Comparison of ENCODE assay signal across 24 cellular contexts in the genomic region with DNA sequence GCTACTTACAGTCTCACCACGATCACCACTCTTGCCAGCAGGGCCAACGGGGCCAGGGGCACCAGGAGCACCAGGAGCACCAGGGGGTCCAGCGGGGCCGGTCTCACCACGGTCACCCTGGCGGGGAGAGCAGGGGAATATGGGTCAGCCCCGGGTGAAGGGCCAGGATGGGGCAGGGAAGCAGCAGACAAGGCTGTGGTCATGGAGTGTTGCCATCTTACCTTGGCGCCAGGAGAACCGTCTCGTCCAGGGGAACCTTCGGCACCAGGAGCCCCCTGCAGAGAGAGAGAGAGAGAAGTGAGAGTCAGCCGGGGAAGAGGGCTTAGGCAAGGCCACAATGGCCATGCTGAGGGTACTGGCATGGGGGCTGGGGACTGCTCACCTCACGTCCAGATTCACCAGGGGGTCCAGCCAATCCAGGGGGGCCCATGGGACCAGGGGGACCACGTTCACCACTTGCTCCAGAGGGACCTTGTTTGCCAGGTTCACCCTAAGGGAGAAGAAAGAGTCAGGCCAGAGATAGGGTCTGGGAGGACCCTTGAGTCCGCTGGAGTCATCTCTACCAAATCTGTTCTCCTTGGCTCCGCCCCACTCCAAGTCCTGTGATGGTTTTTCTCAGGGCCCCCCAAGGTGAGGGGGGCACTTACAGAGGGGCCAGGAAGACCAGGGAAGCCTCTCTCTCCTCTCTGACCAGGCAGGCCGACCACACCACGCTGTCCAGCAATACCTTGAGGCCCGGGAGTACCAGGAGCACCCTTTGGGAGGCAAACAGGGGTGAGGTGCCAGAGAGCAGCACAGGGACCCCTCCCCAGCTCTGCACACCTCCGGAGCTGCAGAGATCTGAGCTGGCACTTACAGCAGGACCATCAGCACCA. TPM values are rescaled to one million over a fixed set of nuclear protein-coding genes. Genes with fewer than 3 reads are reported as not detected.
DNase-seq lines count a peak whose midpoint lies in the region; ATAC-seq and TF ChIP-seq lines count a peak whose summit lies in the region.
"Had no signal": no experiment of that assay in that cellular context is flagged by ENCODE, and none has a peak within 500 bp of the region (broad histone marks: within the 10 kb centered on the region; RNA-seq: fewer than 3 reads in every experiment).

No MANE protein-coding gene starts in this region.

- intact Hi-C loops in breast epithelium (cut with DNase I; ENCODE audit: low total_unique reads), result no loop called here
- intact Hi-C loops in MCF 10A (cut with micrococcal nuclease), result no loop called here
- intact Hi-C loops in ovary (cut with DNase I), result no loop called here
- intact Hi-C loops in vagina (cut with DNase I), result no loop called here

- H3K27ac ChIP-seq in breast epithelium (peak overlapping the region; percentile 13 to 72), fibroblast of lung (ENCODE audit: insufficient read depth, low read length) (peak overlapping the region; percentile 41), ovary (peak overlapping the region; percentile 30 to 66), vagina (peak overlapping the region; percentile 97)

- no peaks in the 10 kb centered on the region for H3K27me3 ChIP-seq in breast epithelium
- no peaks in the 10 kb centered on the region for H3K27me3 ChIP-seq in fibroblast of lung (ENCODE audit: control insufficient read depth, insufficient read depth, low read length)
- H3K27me3 ChIP-seq in ovary, result no peaks in the 10 kb centered on the region
- H3K27me3 ChIP-seq in vagina, result no peaks in the 10 kb centered on the region

- no peak overlapping the region for H2AFZ ChIP-seq in fibroblast of lung (ENCODE audit: low read length)

- H3K4me2 ChIP-seq in fibroblast of lung (ENCODE audit: extremely low read depth, insufficient read depth, low read length), result no peak overlapping the region

- no peak overlapping the region for H3K4me3 ChIP-seq in breast epithelium
- H3K4me3 ChIP-seq in fibroblast of lung (replicated peaks in 1 of 4; ENCODE audit: control extremely low read depth in 1 of 4, insufficient read depth in 1 of 4, low read depth in 3 of 4, low read length in 4 of 4), result peak overlapping the region in 1 of 4 experiments; percentile 7
- no peak overlapping the region for H3K4me3 ChIP-seq in ovary
- no peak overlapping the region for H3K4me3 ChIP-seq in vagina

- peaks cover 12% of the 10 kb centered on the region for H3K4me1 Mint-ChIP-seq in MCF 10A (ENCODE audit: insufficient read depth, unreplicated experiment)
- H3K4me1 Mint-ChIP-seq in activated CD4-positive, alpha-beta memory T cell treated with anti-CD3 and anti-CD28 coated beads, Interleukin-2, amount 10 ng/mL, durations not matched to agents 7 days and 5 days, result peaks cover 5% of the 10 kb centered on the region

- TF ChIP-seq POLR2A in breast epithelium (IDR thresholded peaks at IDR 0.05), result no peak
- no peak for TF ChIP-seq POLR2A in ovary (IDR thresholded peaks at IDR 0.05)
- no peak for TF ChIP-seq POLR2A in vagina (IDR thresholded peaks at IDR 0.05)

- POLR2A ChIA-PET in MCF 10A (lab: Yijun Ruan, JAX), result interaction anchor here (0.6 kb wide), 1 partner anchor 27 kb away, joined by 4 read pairs; no protein-coding TSS in a partner anchor
- POLR2A ChIA-PET in activated CD4-positive, alpha-beta memory T cell treated with anti-CD3 and anti-CD28 coated beads, Interleukin-2, amount 10 ng/mL, durations not matched to agents 7 days and 5 days (lab: Charles Lee), result no interaction called here

- H3K27ac Mint-ChIP-seq in MCF 10A (ENCODE audit: low read depth, unreplicated experiment), result no peak overlapping the region
- no peak overlapping the region for H3K27ac Mint-ChIP-seq in activated CD4-positive, alpha-beta memory T cell treated with anti-CD3 and anti-CD28 coated beads, Interleukin-2, amount 10 ng/mL, durations not matched to agents 7 days and 5 days
- H3K27ac Mint-ChIP-seq: activated naive CD8-positive, alpha-beta T cell treated with anti-CD3 and anti-CD28 coated beads, Interleukin-2, amount 10 ng/mL, durations not matched to agents 7 days and 5 days; activated T-cell treated with anti-CD3 and anti-CD28 coated beads, Interleukin-2, amount 50 U/mL, for 72 hours; CD4-positive, CD25-positive, alpha-beta regulatory T cell; memory B cell; T-helper 1 cell treated with Interleukin-12 subunit alpha and Interleukin-12 subunit beta and Interleukin-4 antibody, amounts not matched to agents 30 μg/mL and 1 μg/mL, for 36 hours had no signal

- no peak overlapping the region for H3K4me3 Mint-ChIP-seq in MCF 10A (ENCODE audit: unreplicated experiment)
- no peak overlapping the region for H3K4me3 Mint-ChIP-seq in activated CD4-positive, alpha-beta memory T cell treated with anti-CD3 and anti-CD28 coated beads, Interleukin-2, amount 10 ng/mL, durations not matched to agents 7 days and 5 days
- H3K4me3 Mint-ChIP-seq: activated naive CD8-positive, alpha-beta T cell treated with anti-CD3 and anti-CD28 coated beads, Interleukin-2, amount 10 ng/mL, durations not matched to agents 7 days and 5 days; activated T-cell treated with anti-CD3 and anti-CD28 coated beads, Interleukin-2, amount 50 U/mL, for 72 hours; CD4-positive, CD25-positive, alpha-beta regulatory T cell; memory B cell; T-helper 1 cell treated with Interleukin-12 subunit alpha and Interleukin-12 subunit beta and Interleukin-4 antibody, amounts not matched to agents 30 μg/mL and 1 μg/mL, for 36 hours had no signal

- H3K9me3 ChIP-seq in breast epithelium, result no peaks in the 10 kb centered on the region
- no peaks in the 10 kb centered on the region for H3K9me3 ChIP-seq in fibroblast of lung (ENCODE audit: control insufficient read depth, insufficient read depth, low read depth, low read length)
- no peaks in the 10 kb centered on the region for H3K9me3 ChIP-seq in ovary
- H3K9me3 ChIP-seq in vagina, result no peaks in the 10 kb centered on the region

- no peaks in the 10 kb centered on the region for H3K36me3 ChIP-seq in breast epithelium
- peaks cover 85% of the 10 kb centered on the region for H3K36me3 ChIP-seq in fibroblast of lung (ENCODE audit: control insufficient read depth, insufficient read depth, low read length)
- H3K36me3 ChIP-seq in ovary, result no peaks in the 10 kb centered on the region
- peaks cover 0 to 65% of the 10 kb centered on the region in 2 donors for H3K36me3 ChIP-seq in vagina

- 21 to 26% (median 22%) methylated on average over 19 to 20 of the region's 20 CpGs for WGBS in ovary, 3 donors

- peak overlapping the region; percentile 10 for H3K9ac ChIP-seq in fibroblast of lung (ENCODE audit: insufficient read depth, low read length)

- H4K20me1 ChIP-seq in fibroblast of lung (ENCODE audit: control insufficient read depth, extremely low read depth, insufficient read depth, low read length), result peaks cover 5% of the 10 kb centered on the region

- H3K27me3 Mint-ChIP-seq in MCF 10A (ENCODE audit: insufficient read depth, unreplicated experiment), result no peaks in the 10 kb centered on the region
- H3K27me3 Mint-ChIP-seq in activated CD4-positive, alpha-beta memory T cell treated with anti-CD3 and anti-CD28 coated beads, Interleukin-2, amount 10 ng/mL, durations not matched to agents 7 days and 5 days, result peaks cover 1% of the 10 kb centered on the region
- H3K27me3 Mint-ChIP-seq: activated naive CD8-positive, alpha-beta T cell treated with anti-CD3 and anti-CD28 coated beads, Interleukin-2, amount 10 ng/mL, durations not matched to agents 7 days and 5 days had no signal

- CTCF ChIA-PET in MCF 10A (lab: Yijun Ruan, JAX), result interaction anchor here (0.6 to 2.7 kb wide), 6 partner anchors 9 to 56 kb away, joined by 3 to 17 read pairs (median 4); no protein-coding TSS in a partner anchor
- CTCF ChIA-PET in activated CD4-positive, alpha-beta memory T cell treated with anti-CD3 and anti-CD28 coated beads, Interleukin-2, amount 10 ng/mL, durations not matched to agents 7 days and 5 days (lab: Charles Lee), result no interaction called here

- TF ChIP-seq CTCF in breast epithelium (IDR thresholded peaks at IDR 0.05), result no peak
- no peak for TF ChIP-seq CTCF in MCF 10A (IDR thresholded peaks at IDR 0.05; ENCODE audit: unreplicated experiment)
- no peak for TF ChIP-seq CTCF in fibroblast of lung (conservative IDR thresholded peaks at IDR 0.05 in 1 of 2, IDR thresholded peaks at IDR 0.05 in 1 of 2; ENCODE audit: low read depth in 1 of 2, low read length in 2 of 2)
- TF ChIP-seq CTCF in ovary (IDR thresholded peaks at IDR 0.05), result no peak
- no peak for TF ChIP-seq CTCF in vagina (IDR thresholded peaks at IDR 0.05)

- DNase-seq in breast epithelium (ENCODE audit: low spot score in 2 of 2) (no peak), MCF 10A (ENCODE audit: unreplicated experiment) (no peak), fibroblast of lung (ENCODE audit: low read depth in 2 of 2) (peak in 1 of 2 donors; percentile 74), ovary (no peak), vagina (ENCODE audit: extremely low spot score in 2 of 2) (no peak), NCI-H2196 treated with DMSO at 0.1 percent for 48 hours (lab: John Stamatoyannopoulos, UW; ENCODE audit: unreplicated experiment) (no peak)
- DNase-seq in activated CD4-positive, alpha-beta memory T cell treated with anti-CD3 and anti-CD28 coated beads, Interleukin-2, amount 10 ng/mL, durations not matched to agents 7 days and 5 days, result no peak
- DNase-seq: activated naive CD8-positive, alpha-beta T cell treated with anti-CD3 and anti-CD28 coated beads, Interleukin-2, amount 10 ng/mL, durations not matched to agents 7 days and 5 days; activated T-cell treated with anti-CD3 and anti-CD28 coated beads, Interleukin-2, amount 50 U/mL, for 72 hours; CD4-positive, CD25-positive, alpha-beta regulatory T cell; DMS153; effector CD4-positive, alpha-beta T cell; hypothalamus; KBM-7; MV-4-11; NCI-H2081; NCI-H510A treated with DMSO at 0.1 percent for 48 hours; SHP77; substantia nigra had no signal

- H3K36me3 Mint-ChIP-seq in MCF 10A (ENCODE audit: insufficient read depth, unreplicated experiment), result peaks cover 20% of the 10 kb centered on the region
- no peaks in the 10 kb centered on the region for H3K36me3 Mint-ChIP-seq in activated CD4-positive, alpha-beta memory T cell treated with anti-CD3 and anti-CD28 coated beads, Interleukin-2, amount 10 ng/mL, durations not matched to agents 7 days and 5 days (ENCODE audit: low read depth)
- H3K36me3 Mint-ChIP-seq: activated naive CD8-positive, alpha-beta T cell treated with anti-CD3 and anti-CD28 coated beads, Interleukin-2, amount 10 ng/mL, durations not matched to agents 7 days and 5 days; CD4-positive, CD25-positive, alpha-beta regulatory T cell; memory B cell had no signal

- H3K4me1 ChIP-seq in breast epithelium (no peaks in the 10 kb centered on the region), fibroblast of lung (ENCODE audit: control insufficient read depth, extremely low read depth, insufficient read depth, low read length) (peaks cover 15% of the 10 kb centered on the region), ovary (ENCODE audit: insufficient read depth) (peaks cover 2% of the 10 kb centered on the region), vagina (peaks cover 84% of the 10 kb centered on the region)

- ATAC-seq in HG03039 (IDR thresholded peaks at IDR 0.05; ENCODE audit: unreplicated experiment), result no peak
- ATAC-seq: activated T-cell treated with anti-CD3 and anti-CD28 coated beads, Interleukin-2, amount 50 U/mL, for 72 hours; sciatic nerve had no signal

- H3K79me2 ChIP-seq in fibroblast of lung (ENCODE audit: control insufficient read depth, insufficient read depth, low read length), result peaks cover 47% of the 10 kb centered on the region

- no peaks in the 10 kb centered on the region for H3K9me3 Mint-ChIP-seq in MCF 10A (ENCODE audit: unreplicated experiment)
- no peaks in the 10 kb centered on the region for H3K9me3 Mint-ChIP-seq in activated CD4-positive, alpha-beta memory T cell treated with anti-CD3 and anti-CD28 coated beads, Interleukin-2, amount 10 ng/mL, durations not matched to agents 7 days and 5 days
- H3K9me3 Mint-ChIP-seq: activated naive CD8-positive, alpha-beta T cell treated with anti-CD3 and anti-CD28 coated beads, Interleukin-2, amount 10 ng/mL, durations not matched to agents 7 days and 5 days; activated T-cell treated with anti-CD3 and anti-CD28 coated beads, Interleukin-2, amount 50 U/mL, for 72 hours; CD4-positive, CD25-positive, alpha-beta regulatory T cell; memory B cell; T-helper 1 cell treated with Interleukin-12 subunit alpha and Interleukin-12 subunit beta and Interleukin-4 antibody, amounts not matched to agents 30 μg/mL and 1 μg/mL, for 36 hours had no signal

- TF ChIP-seq EP300 in ovary (IDR thresholded peaks at IDR 0.05), result no peak

- no TSS peak for BruUV-seq in MCF 10A (replicated peaks; lab: Mats Ljungman, UMichigan)

RNA-seq across cellular contexts. Expression of a gene that starts 12.7 kb away (rescaled TPM):
- total RNA-seq in breast epithelium (10 to 100 TPM; 23.4 to 67.2 (median 44.5) TPM), MCF 10A (2022) (3.4 and 4.5 TPM in 2 replicates), fibroblast of lung (577 and 584 TPM in 2 replicates), ovary (1,000 to 10,000 TPM in 1 of 7 donors, 100 to 1,000 TPM in 5, 10 to 100 TPM in 1; 71.2 to 1,087 (median 550) TPM), vagina (171 TPM)
- polyA plus RNA-seq in fibroblast of lung (541 and 604 TPM in 2 replicates), ovary (100 to 1,000 TPM; 260 to 321 TPM)
- polyA plus RNA-seq in fibroblast of lung (2012), result 2,129 and 2,873 TPM in 2 replicates
- polyA minus RNA-seq in fibroblast of lung (ENCODE audit: low replicate concordance), result 7,488 and 12,203 TPM in 2 replicates
- total RNA-seq in activated CD4-positive, alpha-beta memory T cell treated with anti-CD3 and anti-CD28 coated beads, Interleukin-2, amount 10 ng/mL, durations not matched to agents 7 days and 5 days, result under 1 TPM; 0.50 to 0.55 TPM
- polyA plus RNA-seq: CD4-positive, CD25-positive, alpha-beta regulatory T cell had no signal

RNA-seq across cellular contexts. Expression of a gene that starts 23.0 kb away (rescaled TPM):
- total RNA-seq in breast epithelium, result 1 to 10 TPM in 1 of 3 donors, under 1 TPM in 2; 0.33 to 2.6 (median 0.73) TPM
- total RNA-seq in MCF 10A (2022), result not detected in 2 replicates
- 4.1 and 4.3 TPM in 2 replicates for total RNA-seq in fibroblast of lung
- polyA plus RNA-seq in fibroblast of lung, result 1.4 and 1.6 TPM in 2 replicates
- polyA plus RNA-seq in fibroblast of lung (2012), result 5.2 and 8.8 TPM in 2 replicates
- 1.7 and 5.6 TPM in 2 replicates for polyA minus RNA-seq in fibroblast of lung (ENCODE audit: low replicate concordance)
- total RNA-seq in ovary, result 1 to 10 TPM in 5 of 7 donors, under 1 TPM in 2; 0.48 to 3.4 (median 1.2) TPM
- 1 to 10 TPM; 2.2 to 3.4 TPM for polyA plus RNA-seq in ovary
- 2.2 TPM for total RNA-seq in vagina
- total RNA-seq in activated CD4-positive, alpha-beta memory T cell treated with anti-CD3 and anti-CD28 coated beads, Interleukin-2, amount 10 ng/mL, durations not matched to agents 7 days and 5 days, result under 1 TPM in 1 of 2 experiments, not detected in 1; 0.30 TPM
- total RNA-seq: activated naive CD8-positive, alpha-beta T cell treated with anti-CD3 and anti-CD28 coated beads, Interleukin-2, amount 10 ng/mL, durations not matched to agents 7 days and 5 days; CD4-positive, CD25-positive, alpha-beta regulatory T cell had no signal
- polyA plus RNA-seq: CD4-positive, CD25-positive, alpha-beta regulatory T cell; keratinocyte had no signal

RNA-seq across cellular contexts. Expression of a gene that starts 38.3 kb away (rescaled TPM):
- 10 to 100 TPM; 21.8 to 24.9 (median 22.7) TPM for total RNA-seq in breast epithelium
- 33.4 and 34.8 TPM in 2 replicates for total RNA-seq in MCF 10A (2022)
- total RNA-seq in fibroblast of lung, result 41.5 and 45.5 TPM in 2 replicates
- 22.1 and 26.0 TPM in 2 replicates for polyA plus RNA-seq in fibroblast of lung
- polyA plus RNA-seq in fibroblast of lung (2012), result 37.9 and 40.6 TPM in 2 replicates
- polyA minus RNA-seq in fibroblast of lung (ENCODE audit: low replicate concordance), result 25.3 and 28.3 TPM in 2 replicates
- 100 to 1,000 TPM in 1 of 7 donors, 10 to 100 TPM in 6; 14.8 to 109 (median 75.4) TPM for total RNA-seq in ovary
- 10 to 100 TPM; 17.8 to 33.0 TPM for polyA plus RNA-seq in ovary
- total RNA-seq in vagina, result 37.6 TPM
- 100 to 1,000 TPM; 136 to 137 TPM for total RNA-seq in activated CD4-positive, alpha-beta memory T cell treated with anti-CD3 and anti-CD28 coated beads, Interleukin-2, amount 10 ng/mL, durations not matched to agents 7 days and 5 days

RNA-seq across cellular contexts. Expression of a gene that starts 58.8 kb away (rescaled TPM):
- total RNA-seq in breast epithelium (under 1 TPM in 2 of 3 donors, not detected in 1; 0.16 to 0.98 TPM), MCF 10A (2022) (0.09 TPM in 1 of 2 replicates, not detected in the other), fibroblast of lung (2.1 and 2.3 TPM in 2 replicates), ovary (1 to 10 TPM in 5 of 7 donors, under 1 TPM in 2; 0.36 to 4.9 (median 1.7) TPM), vagina (4.4 TPM)
- polyA plus RNA-seq in fibroblast of lung (1.4 and 3.8 TPM in 2 replicates), ovary (1 to 10 TPM in 1 of 2 donors, under 1 TPM in 1; 0.77 to 2.2 TPM)
- polyA plus RNA-seq in fibroblast of lung (2012), result 6.5 and 13.5 TPM in 2 replicates
- polyA minus RNA-seq in fibroblast of lung (ENCODE audit: low replicate concordance), result 2.1 and 14.8 TPM in 2 replicates
- total RNA-seq in activated CD4-positive, alpha-beta memory T cell treated with anti-CD3 and anti-CD28 coated beads, Interleukin-2, amount 10 ng/mL, durations not matched to agents 7 days and 5 days, result 1 to 10 TPM in 1 of 2 experiments, under 1 TPM in 1; 0.68 to 1.3 TPM
- polyA plus RNA-seq: keratinocyte had no signal

Comparison
In these comparisons a context has a peak if more than half of its experiments do, and no peak if none do; other contexts are left out.
1. H3K27ac ChIP-seq: peak in every context shown above with its lines; median percentile 97 in vagina; 48 in ovary; 42 in breast epithelium; 41 in fibroblast of lung.